ENCODE assay signal across 1 cellular context in genomic region chr12:104712477-104712876, GRCh38.
A peak's percentile ranks its signal among the peaks of the same experiment; 100 is the strongest.
TF ChIP-seq lines count a peak whose summit lies in the region.

No MANE protein-coding gene starts in this region.

TF ChIP-seq in H1, 55 proteins besides CTCF, POLR2A, EP300 and RAD21:
- TF ChIP-seq ATF3 (IDR thresholded peaks at IDR 0.05; ENCODE audit: insufficient read depth, low read depth, low read length), result no peak
- TF ChIP-seq YY1 (IDR thresholded peaks at IDR 0.05; ENCODE audit: low read depth, low read length), result peak; percentile 16; the same call in 1 of the 2 replicates
TF ChIP-seq in H1: peak in this region for 1.
